In genomic region chr14:34344318-34344717, GRCh38 we compare ENCODE assay signal across 32 cellular contexts.
"Had no signal": no experiment of that assay in that cellular context is flagged by ENCODE, and none has a peak within 500 bp of the region (broad histone marks: within the 10 kb centered on the region; RNA-seq: fewer than 3 reads in every experiment).

No MANE protein-coding gene starts in this region.

- ATAC-seq: activated naive CD4-positive, alpha-beta T cell treated with anti-CD3 and anti-CD28 coated beads, Interleukin-2, amount 50 U/mL, for 72 hours; activated T-cell treated with anti-CD3 and anti-CD28 coated beads, Interleukin-2, amount 50 U/mL, for 4 hours; body of pancreas; Panc1; SK-N-SH treated with all-trans-retinoic acid at 6 μM for 48 hours; T-cell; T-helper 17 cell had no signal

- H3K4me3 ChIP-seq: adrenal gland, body of pancreas, breast epithelium, coronary artery, SJSA1 had no signal

- H3K36me3 ChIP-seq: adrenal gland, breast epithelium, SJSA1 had no signal

- H3K9me3 ChIP-seq: adrenal gland, body of pancreas, SJSA1 had no signal

- H3K27me3 ChIP-seq: adrenal gland, body of pancreas, breast epithelium, SJSA1 had no signal

- H3K27ac ChIP-seq: adrenal gland, body of pancreas, breast epithelium, coronary artery, SJSA1, VCaP had no signal

- DNase-seq: activated B cell treated with CpG ODN at 0.5 μM for 24 hours; activated CD4-positive, alpha-beta memory T cell treated with anti-CD3 and anti-CD28 coated beads for 36 hours; activated CD4-positive, alpha-beta T cell treated with anti-CD3 and anti-CD28 coated beads for 4 hours; activated CD4-positive, alpha-beta T cell treated with anti-CD3 and anti-CD28 coated beads, Interleukin-2, amount 50 U/mL, for 1 hour; activated CD4-positive, CD25-positive, alpha-beta regulatory T cell treated with anti-CD3 and anti-CD28 coated beads, Interleukin-2, amount 50 U/mL, for 72 hours; activated CD8-positive, alpha-beta memory T cell treated with anti-CD3 and anti-CD28 coated beads, Interleukin-2, amount 50 U/mL, for 4 hours; activated gamma-delta T cell treated with Interleukin-2 at 50 U/mL for 16 hours; activated naive CD4-positive, alpha-beta T cell treated with anti-CD3 and anti-CD28 coated beads for 36 hours; activated T-cell treated with anti-CD3 and anti-CD28 coated beads for 4 hours; activated T-cell treated with anti-CD3 and anti-CD28 coated beads, Interleukin-2, amount 50 U/mL, for 4 hours; adrenal gland; body of pancreas; Karpas-422; NCI-H1092 treated with DMSO at 0.1 percent for 48 hours; NCI-H1436; NCI-H1694; NCI-H1930; NCI-H2081 treated with DMSO at 0.1 percent for 48 hours; NCI-H226; NCI-H524 treated with DMSO at 0.1 percent for 48 hours; NK-92 treated with Interleukin-12 subunit alpha and Interleukin-12 subunit beta, amount 100 ng/mL, for 24 hours; RPMI8226; SHP77 treated with DMSO at 0.1 percent for 48 hours; T-cell; T-helper 17 cell had no signal

- H3K4me1 ChIP-seq: adrenal gland, body of pancreas, breast epithelium, SJSA1 had no signal
